2 cellular contexts compared by ENCODE assay signal in genomic region chr20:21146242-21146641, GRCh38.
TF ChIP-seq lines count a peak whose summit lies in the region.

No MANE protein-coding gene starts in this region.

TF ChIP-seq in HepG2, 621 proteins besides CTCF, POLR2A, EP300 and RAD21:
- TF ChIP-seq MXD3 (CRISPR knock-in tag; IDR thresholded peaks at IDR 0.05) = no peak
- no peak for TF ChIP-seq SOX5 (CRISPR knock-in tag; IDR thresholded peaks at IDR 0.05; ENCODE audit: borderline replicate concordance)
- TF ChIP-seq TAF1 (CRISPR knock-in tag; IDR thresholded peaks at IDR 0.05) = no peak

TF ChIP-seq in K562, 482 proteins besides CTCF, POLR2A, EP300 and RAD21 (continues in another document):
- no peak for TF ChIP-seq NFRKB (IDR thresholded peaks at IDR 0.05; ENCODE audit: low read depth)
- TF ChIP-seq TBP (optimal IDR thresholded peaks at IDR 0.05; ENCODE audit: low read depth, low read length) = no peak
- no peak for TF ChIP-seq ATF6 (CRISPR knock-in tag; IDR thresholded peaks at IDR 0.05)
- TF ChIP-seq KDM1A (IDR thresholded peaks at IDR 0.05) = peak; percentile 46 to 62; a peak in 1 of 4 replicates
- TF ChIP-seq PML (IDR thresholded peaks at IDR 0.05; ENCODE audit: low read length) = peak; percentile 40; the same call in 1 of the 2 replicates
- TF ChIP-seq PRMT5 (CRISPR knock-in tag; IDR thresholded peaks at IDR 0.05) = no peak
- peak; percentile 68 for TF ChIP-seq DPF2 (IDR thresholded peaks at IDR 0.05)
- TF ChIP-seq HDAC8 (tag; IDR thresholded peaks at IDR 0.05) = no peak
- TF ChIP-seq ATF3 (IDR thresholded peaks at IDR 0.05) = no peak
- no peak for TF ChIP-seq ATF3 (CRISPR knock-in tag; conservative IDR thresholded peaks at IDR 0.05)
- no peak for TF ChIP-seq NFXL1 (CRISPR knock-in tag; IDR thresholded peaks at IDR 0.05)
- TF ChIP-seq GATAD2A (IDR thresholded peaks at IDR 0.05) = no peak
- no peak for TF ChIP-seq E2F6 (IDR thresholded peaks at IDR 0.05; ENCODE audit: borderline replicate concordance in 1 of 2, extremely low read depth in 1 of 2, insufficient read depth in 1 of 2, insufficient read length in 1 of 2, low read depth in 1 of 2, low read length in 1 of 2, poor library complexity in 1 of 2, severe bottlenecking in 1 of 2)
- no peak for TF ChIP-seq RBFOX2 (IDR thresholded peaks at IDR 0.05; ENCODE audit: low read depth, low read length)
- TF ChIP-seq ARID1B (IDR thresholded peaks at IDR 0.05) = peak; percentile 84
- peak; percentile 79 for TF ChIP-seq STAT5A (IDR thresholded peaks at IDR 0.05; ENCODE audit: borderline replicate concordance, low read length)
- TF ChIP-seq MAFK (IDR thresholded peaks at IDR 0.05; ENCODE audit: low read length) = no peak
- TF ChIP-seq BRCA1 (IDR thresholded peaks at IDR 0.05) = no peak
- TF ChIP-seq BRCA1 (CRISPR knock-in tag; IDR thresholded peaks at IDR 0.05) = no peak
- TF ChIP-seq ZNF282 (CRISPR knock-in tag; IDR thresholded peaks at IDR 0.05) = no peak
- peak; percentile 62 for TF ChIP-seq NCOR1 (IDR thresholded peaks at IDR 0.05)
- TF ChIP-seq ZBTB11 (CRISPR knock-in tag; IDR thresholded peaks at IDR 0.05) = no peak
- no peak for TF ChIP-seq SMAD2 (IDR thresholded peaks at IDR 0.05; ENCODE audit: low read depth, low read length)
- TF ChIP-seq POLR2AphosphoS2 (IDR thresholded peaks at IDR 0.05; ENCODE audit: low read length) = no peak
- TF ChIP-seq SMARCA4 (IDR thresholded peaks at IDR 0.05) = peak; percentile 68
- peak; percentile 76 for TF ChIP-seq TCF3 (CRISPR knock-in tag; IDR thresholded peaks at IDR 0.05)
- TF ChIP-seq RB1 (IDR thresholded peaks at IDR 0.05; ENCODE audit: low read depth) = no peak
- peak in 1 of 2 experiments; percentile 43; a peak in 2 of 4 replicates for TF ChIP-seq RCOR1 (IDR thresholded peaks at IDR 0.05; ENCODE audit: borderline replicate concordance in 1 of 2, low read depth in 2 of 2, low read length in 2 of 2)
- TF ChIP-seq MEIS2 (IDR thresholded peaks at IDR 0.05; ENCODE audit: partially characterized antibody) = no peak
- 0 out of 2 replicates have a peak, but pooled peaks have one; percentile 32 for TF ChIP-seq MTA2 (IDR thresholded peaks at IDR 0.05; ENCODE audit: low read depth)
- no peak for TF ChIP-seq JUN (IDR thresholded peaks at IDR 0.05; ENCODE audit: borderline replicate concordance, low read depth, low read length)
- no peak for TF ChIP-seq JUN (CRISPR knock-in tag; IDR thresholded peaks at IDR 0.05; ENCODE audit: borderline replicate concordance)
- no peak for TF ChIP-seq CCAR2 (IDR thresholded peaks at IDR 0.05; ENCODE audit: low read depth, low read length)
- no peak for TF ChIP-seq CUX1 (CRISPR knock-in tag; IDR thresholded peaks at IDR 0.05)
- TF ChIP-seq SFPQ (IDR thresholded peaks at IDR 0.05; ENCODE audit: low read depth, low read length) = no peak
- TF ChIP-seq TAL1 (IDR thresholded peaks at IDR 0.05) = peak; percentile 79
- peak; percentile 77 for TF ChIP-seq TEAD4 (IDR thresholded peaks at IDR 0.05; ENCODE audit: low read length)
- no peak for TF ChIP-seq TEAD4 (CRISPR knock-in tag; IDR thresholded peaks at IDR 0.05; ENCODE audit: borderline replicate concordance)
- TF ChIP-seq NFE2L1 (tag; IDR thresholded peaks at IDR 0.05; ENCODE audit: borderline replicate concordance, low read depth) = no peak
- TF ChIP-seq ZNF717 (CRISPR knock-in tag; IDR thresholded peaks at IDR 0.05) = no peak
- TF ChIP-seq CREB3L1 (IDR thresholded peaks at IDR 0.05; ENCODE audit: borderline replicate concordance, low read depth) = no peak
- TF ChIP-seq ARID3A (IDR thresholded peaks at IDR 0.05; ENCODE audit: borderline replicate concordance, low read depth, low read length) = peak; percentile 38; the same call in 1 of the 2 replicates
- no peak for TF ChIP-seq HIVEP1 (CRISPR knock-in tag; IDR thresholded peaks at IDR 0.05)
- TF ChIP-seq ZNF143 (CRISPR knock-in tag; IDR thresholded peaks at IDR 0.05) = no peak
- peak; percentile 62 for TF ChIP-seq CBFA2T2 (conservative IDR thresholded peaks at IDR 0.05)
- no peak for TF ChIP-seq ADNP (tag; IDR thresholded peaks at IDR 0.05)
- TF ChIP-seq CC2D1A (IDR thresholded peaks at IDR 0.05) = no peak
- no peak for TF ChIP-seq FIP1L1 (IDR thresholded peaks at IDR 0.05; ENCODE audit: low read depth, low read length, poor library complexity, severe bottlenecking)
- TF ChIP-seq RBM34 (IDR thresholded peaks at IDR 0.05; ENCODE audit: borderline replicate concordance, insufficient read depth, low read length) = no peak
- peak; percentile 84 for TF ChIP-seq CBFA2T3 (IDR thresholded peaks at IDR 0.05)
